Comparison of ENCODE assay signal across 8 cellular contexts in the genomic region with DNA sequence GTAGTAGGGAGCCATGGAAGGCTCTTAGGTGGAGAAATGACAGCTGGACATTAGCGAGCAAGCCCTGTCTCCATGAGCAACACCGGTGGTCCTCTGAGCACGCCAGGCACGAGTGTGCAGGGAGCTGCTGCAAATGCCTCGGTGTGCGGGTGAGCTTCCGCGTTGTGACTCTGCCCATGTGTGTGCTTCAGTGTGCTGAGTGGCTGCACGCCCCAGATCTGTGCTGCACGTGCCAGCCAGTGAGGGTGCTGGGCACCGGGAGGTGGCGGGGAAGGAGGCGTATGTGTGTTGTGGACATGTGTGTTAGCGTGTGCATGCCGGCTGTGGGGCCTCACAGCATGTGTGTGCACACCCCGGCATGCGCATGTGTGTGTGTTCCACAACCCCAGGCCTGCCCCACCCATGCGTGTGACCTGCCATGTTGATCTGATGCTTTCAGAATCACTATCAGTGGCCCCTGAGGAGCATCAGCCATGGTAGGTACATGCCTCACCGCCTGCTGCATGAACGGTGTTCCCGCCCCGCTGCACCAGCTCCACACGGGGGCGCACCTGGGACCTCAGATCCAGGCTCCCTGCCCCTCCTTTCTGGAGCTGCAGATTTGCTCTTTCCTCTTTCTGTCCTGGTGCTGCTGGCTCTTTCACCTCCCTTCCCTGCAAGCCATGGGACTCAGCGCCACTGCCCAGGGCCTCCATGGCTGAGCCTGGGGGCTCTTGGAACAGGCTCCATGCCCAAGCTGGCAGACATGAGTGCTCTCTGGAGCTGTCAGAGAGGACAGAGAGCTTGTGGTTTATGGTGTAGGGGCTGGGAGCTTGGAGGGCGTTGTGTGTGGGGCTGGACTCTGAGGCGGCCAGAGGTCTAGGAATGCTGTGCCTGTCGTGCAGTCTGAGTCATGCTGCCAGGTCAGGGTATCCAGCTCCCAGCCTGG.
DNase-seq lines count a peak whose midpoint lies in the region; ATAC-seq and TF ChIP-seq lines count a peak whose summit lies in the region.

No MANE protein-coding gene starts in this region.

- no peaks in the 10 kb centered on the region for H3K9me3 ChIP-seq in BLaER1 treated with 17β-estradiol and CSF1 and Interleukin-3, amounts not matched to agents 10 nM and 100 nM (replicated peaks in 1 of 11)
- H3K9me3 ChIP-seq in HAP-1 = no peaks in the 10 kb centered on the region
- H3K9me3 ChIP-seq in RWPE2 (ENCODE audit: severe bottlenecking) = no peaks in the 10 kb centered on the region
- H3K9me3 ChIP-seq in mesodermal cell (ENCODE audit: control insufficient read depth, low read length) = no peaks in the 10 kb centered on the region

- in situ Hi-C loops in HAP-1 (cut with MboI; ENCODE audit: low sequenced_read_pairs) = no loop called here
- in situ Hi-C loops in T47D (cut with HindIII; ENCODE audit: low pct_unique_long_range_greater_than_20kb, low sequenced_read_pairs) = no loop called here

- DNase-seq in HAP-1 (ENCODE audit: low spot score in 2 of 2) (peak; percentile 91 to 96), RWPE2 (ENCODE audit: low spot score) (peak; percentile 73), T47D (ENCODE audit: low read depth in 1 of 2, low spot score in 1 of 2) (peak; percentile 71 to 87)

- peak; percentile 36 for TF ChIP-seq CTCF in RWPE2 (IDR thresholded peaks at IDR 0.05; ENCODE audit: poor library complexity, severe bottlenecking)

- no peak overlapping the region for H3K9ac ChIP-seq in BLaER1 treated with 17β-estradiol and CSF1 and Interleukin-3, amounts not matched to agents 10 nM and 100 nM

- peaks cover 0 to 4% (median 0%) of the 10 kb centered on the region in 11 experiments; a peak in 1 of 22 replicates for H4K20me1 ChIP-seq in BLaER1 treated with 17β-estradiol and CSF1 and Interleukin-3, amounts not matched to agents 10 nM and 100 nM

- H3K4me3 ChIP-seq in BLaER1 treated with 17β-estradiol and CSF1 and Interleukin-3, amounts not matched to agents 10 nM and 100 nM = no peak overlapping the region
- H3K4me3 ChIP-seq in HAP-1 (no peak overlapping the region), RWPE2 (ENCODE audit: severe bottlenecking) (no peak overlapping the region), mesodermal cell (ENCODE audit: extremely low read depth, insufficient read depth, low read length, poor library complexity, severe bottlenecking) (no peak overlapping the region)

- H3K27ac ChIP-seq in BLaER1 treated with 17β-estradiol and CSF1 and Interleukin-3, amounts not matched to agents 10 nM and 100 nM = no peak overlapping the region
- H3K27ac ChIP-seq in RWPE2 (ENCODE audit: poor library complexity, severe bottlenecking) (no peak overlapping the region), mesodermal cell (ENCODE audit: low read depth, low read length, severe bottlenecking) (peak overlapping the region; percentile 87)

- H3K36me3 ChIP-seq in BLaER1 treated with 17β-estradiol and CSF1 and Interleukin-3, amounts not matched to agents 10 nM and 100 nM = no peaks in the 10 kb centered on the region
- H3K36me3 ChIP-seq in HAP-1 (replicated peaks) = no peaks in the 10 kb centered on the region
- H3K36me3 ChIP-seq in RWPE2 (ENCODE audit: low read depth) = no peaks in the 10 kb centered on the region
- H3K36me3 ChIP-seq in mesodermal cell (ENCODE audit: control insufficient read depth, insufficient read depth, low read length) = no peaks in the 10 kb centered on the region

- ATAC-seq in RWPE2 (ENCODE audit: low read depth) (peak; percentile 54), HG03354 (IDR thresholded peaks at IDR 0.05; ENCODE audit: poor library complexity, severe bottlenecking, unreplicated experiment) (no peak), HG02642 (IDR thresholded peaks at IDR 0.05; ENCODE audit: poor library complexity, unreplicated experiment) (no peak), GM19467 (IDR thresholded peaks at IDR 0.05; ENCODE audit: unreplicated experiment) (no peak)

- H3K4me1 ChIP-seq in BLaER1 treated with 17β-estradiol and CSF1 and Interleukin-3, amounts not matched to agents 10 nM and 100 nM = peaks cover 6 to 22% (median 12%) of the 10 kb centered on the region in 10 experiments; a peak in 17 of 20 replicates
- H3K4me1 ChIP-seq in HAP-1 (no peaks in the 10 kb centered on the region), RWPE2 (ENCODE audit: insufficient read depth, poor library complexity, severe bottlenecking) (no peaks in the 10 kb centered on the region), mesodermal cell (ENCODE audit: control insufficient read depth, insufficient read depth, low read length, poor library complexity, severe bottlenecking) (peaks cover 8% of the 10 kb centered on the region)

- WGBS in mesodermal cell (ENCODE audit: insufficient coverage in 2 of 2), 2 experiments = 67 to 68% methylated on average over 22 to 27 of the region's 28 CpGs

- peak overlapping the region; percentile 11 to 55 (median 22); a peak in 12 of 22 replicates for H3K4me2 ChIP-seq in BLaER1 treated with 17β-estradiol and CSF1 and Interleukin-3, amounts not matched to agents 10 nM and 100 nM

- no peaks in the 10 kb centered on the region for H3K27me3 ChIP-seq in BLaER1 treated with 17β-estradiol and CSF1 and Interleukin-3, amounts not matched to agents 10 nM and 100 nM
- H3K27me3 ChIP-seq in HAP-1 (ENCODE audit: low read depth) = peaks cover 41% of the 10 kb centered on the region
- H3K27me3 ChIP-seq in RWPE2 (ENCODE audit: insufficient read depth, poor library complexity, severe bottlenecking) = peaks cover 10% of the 10 kb centered on the region
